ENCODE assay signal across 8 cellular contexts in genomic region chr7:98399903-98400537, GRCh38. TPM values are rescaled to one million over a fixed set of nuclear protein-coding genes. Genes with fewer than 3 reads are reported as not detected.
DNase-seq lines count a peak whose midpoint lies in the region; ATAC-seq, FAIRE-seq and TF ChIP-seq lines count a peak whose summit lies in the region.

No MANE protein-coding gene starts in this region.

- H3K27me3 Mint-ChIP-seq in endodermal cell (ENCODE audit: insufficient read depth) (no peaks in the 10 kb centered on the region), progenitor cell of endocrine pancreas (no peaks in the 10 kb centered on the region)

- H3K4me1 Mint-ChIP-seq in endodermal cell (peaks cover 20% of the 10 kb centered on the region), progenitor cell of endocrine pancreas (ENCODE audit: low read depth) (peaks cover 27% of the 10 kb centered on the region)

- H3K27me3 ChIP-seq in GM06990 (replicated peaks; ENCODE audit: control insufficient read depth, insufficient read depth, low read length) (no peaks in the 10 kb centered on the region), OCI-LY1 (ENCODE audit: insufficient read depth, low read length) (peaks cover 14% of the 10 kb centered on the region; the same call in 1 of the 2 replicates), endodermal cell (ENCODE audit: control insufficient read depth, insufficient read depth, low read length, poor library complexity, severe bottlenecking) (no peaks in the 10 kb centered on the region)

- 41 to 61% methylated on average over 7 to 20 of the region's 22 CpGs for WGBS in endodermal cell (ENCODE audit: insufficient coverage in 1 of 2, insufficient read length in 1 of 2), 2 experiments

- H3K79me2 ChIP-seq in OCI-LY1 (ENCODE audit: insufficient read depth, low read length), result no peaks in the 10 kb centered on the region

- H3K9me3 Mint-ChIP-seq in endodermal cell (no peaks in the 10 kb centered on the region), progenitor cell of endocrine pancreas (ENCODE audit: low read depth) (no peaks in the 10 kb centered on the region)

- peak overlapping the region; percentile 64 for H3K4me2 ChIP-seq in OCI-LY1 (ENCODE audit: low read length)

- H3K36me3 Mint-ChIP-seq in endodermal cell (ENCODE audit: low read depth) (peaks cover 2% of the 10 kb centered on the region), progenitor cell of endocrine pancreas (ENCODE audit: insufficient read depth) (no peaks in the 10 kb centered on the region)

- H3K4me3 ChIP-seq in GM06990 (replicated peaks; ENCODE audit: low read depth, low read length), result peak overlapping the region; percentile 92
- H3K4me3 ChIP-seq in OCI-LY1 (ENCODE audit: low read depth, low read length, poor library complexity, severe bottlenecking), result no peak overlapping the region
- H3K4me3 ChIP-seq in endodermal cell (ENCODE audit: low read length), result peak overlapping the region; percentile 83

- H3K36me3 ChIP-seq in GM06990 (ENCODE audit: control insufficient read depth, insufficient read depth, low read length) (no peaks in the 10 kb centered on the region; the same call in 1 of the 2 replicates), OCI-LY1 (ENCODE audit: insufficient read depth, low read length) (no peaks in the 10 kb centered on the region), endodermal cell (ENCODE audit: control insufficient read depth, insufficient read depth, low read length) (no peaks in the 10 kb centered on the region)

- H3K4me1 ChIP-seq in OCI-LY1 (ENCODE audit: insufficient read depth, low read length, severe bottlenecking) (peaks cover 5% of the 10 kb centered on the region), endodermal cell (ENCODE audit: control insufficient read depth, insufficient read depth, low read length) (peaks cover 3% of the 10 kb centered on the region)

- peak overlapping the region; percentile 65 for H3K4me3 Mint-ChIP-seq in endodermal cell
- H3K4me3 Mint-ChIP-seq in progenitor cell of endocrine pancreas (ENCODE audit: low read depth), result peak overlapping the region; percentile 67

- H3K27ac ChIP-seq in OCI-LY1 (ENCODE audit: low read depth, low read length, poor library complexity, severe bottlenecking) (no peak overlapping the region), endodermal cell (ENCODE audit: low read depth, low read length) (no peak overlapping the region)

- H2AFZ ChIP-seq in OCI-LY1 (ENCODE audit: low read length), result no peak overlapping the region

- TF ChIP-seq CTCF in GM06990 (IDR thresholded peaks at IDR 0.05; ENCODE audit: insufficient read depth, low read length, poor library complexity, severe bottlenecking) (no peak), OCI-LY1 (IDR thresholded peaks at IDR 0.05; ENCODE audit: low read length) (no peak), endodermal cell (conservative IDR thresholded peaks at IDR 0.05) (no peak), progenitor cell of endocrine pancreas (IDR thresholded peaks at IDR 0.05; ENCODE audit: unreplicated experiment) (no peak), D721Med (IDR thresholded peaks at IDR 0.05; ENCODE audit: insufficient read depth, missing control alignments) (no peak)

- no peaks in the 10 kb centered on the region for H3F3A ChIP-seq in OCI-LY1 (ENCODE audit: insufficient read depth, low read length)

- peak; percentile 57 for DNase-seq in GM06990 (ENCODE audit: extremely low read depth, insufficient read length)
- peak; percentile 55 for DNase-seq in endodermal cell
- DNase-seq in progenitor cell of endocrine pancreas (ENCODE audit: low spot score, unreplicated experiment), result no peak
- no peak for DNase-seq in D721Med (ENCODE audit: insufficient read length, low spot score)
- no peak for DNase-seq in kidney tubule cell (ENCODE audit: low spot score)
- no peak for DNase-seq in NCI-H1092 (lab: John Stamatoyannopoulos, UW)

- FAIRE-seq in D721Med (lab: Jason Lieb, UNC), result no peak

- H3K9ac ChIP-seq in OCI-LY1 (ENCODE audit: low read length), result no peak overlapping the region
- peak overlapping the region; percentile 23 for H3K9ac ChIP-seq in endodermal cell (ENCODE audit: extremely low read depth, low read length, poor library complexity, severe bottlenecking)

- H3K27ac Mint-ChIP-seq in endodermal cell, result no peak overlapping the region
- H3K27ac Mint-ChIP-seq in progenitor cell of endocrine pancreas, result peak overlapping the region; percentile 69

- H3K9me2 ChIP-seq in OCI-LY1 (ENCODE audit: low read depth, low read length), result no peaks in the 10 kb centered on the region

- no peaks in the 10 kb centered on the region for H4K20me1 ChIP-seq in OCI-LY1 (ENCODE audit: insufficient read depth, low read length)

- no peak for ATAC-seq in GM21360 (IDR thresholded peaks at IDR 0.05; ENCODE audit: unreplicated experiment)

- H3K9me3 ChIP-seq in OCI-LY1 (ENCODE audit: low read length) (no peaks in the 10 kb centered on the region), endodermal cell (ENCODE audit: control insufficient read depth, low read length) (no peaks in the 10 kb centered on the region)

RNA-seq across cellular contexts. Expression of gene BAIAP2L1, which starts 0.9 kb away (rescaled TPM):
- total RNA-seq in endodermal cell (10 to 100 TPM; 30.5 to 38.4 TPM), progenitor cell of endocrine pancreas (32.7 and 34.2 TPM in 2 replicates)
- polyA plus RNA-seq in endodermal cell (2013, experiment 1 of 2), result 13.3 TPM
- 12.8 TPM for polyA plus RNA-seq in endodermal cell (2013, experiment 2 of 2)

Comparison
In these comparisons a context has a peak if more than half of its experiments do, and no peak if none do; other contexts are left out.
1. DNase-seq: peak in GM06990 (single experiment) and endodermal cell (single experiment); none in progenitor cell of endocrine pancreas (single experiment), D721Med (single experiment), kidney tubule cell (single experiment) and NCI-H1092 (single experiment).